In the genomic region with DNA sequence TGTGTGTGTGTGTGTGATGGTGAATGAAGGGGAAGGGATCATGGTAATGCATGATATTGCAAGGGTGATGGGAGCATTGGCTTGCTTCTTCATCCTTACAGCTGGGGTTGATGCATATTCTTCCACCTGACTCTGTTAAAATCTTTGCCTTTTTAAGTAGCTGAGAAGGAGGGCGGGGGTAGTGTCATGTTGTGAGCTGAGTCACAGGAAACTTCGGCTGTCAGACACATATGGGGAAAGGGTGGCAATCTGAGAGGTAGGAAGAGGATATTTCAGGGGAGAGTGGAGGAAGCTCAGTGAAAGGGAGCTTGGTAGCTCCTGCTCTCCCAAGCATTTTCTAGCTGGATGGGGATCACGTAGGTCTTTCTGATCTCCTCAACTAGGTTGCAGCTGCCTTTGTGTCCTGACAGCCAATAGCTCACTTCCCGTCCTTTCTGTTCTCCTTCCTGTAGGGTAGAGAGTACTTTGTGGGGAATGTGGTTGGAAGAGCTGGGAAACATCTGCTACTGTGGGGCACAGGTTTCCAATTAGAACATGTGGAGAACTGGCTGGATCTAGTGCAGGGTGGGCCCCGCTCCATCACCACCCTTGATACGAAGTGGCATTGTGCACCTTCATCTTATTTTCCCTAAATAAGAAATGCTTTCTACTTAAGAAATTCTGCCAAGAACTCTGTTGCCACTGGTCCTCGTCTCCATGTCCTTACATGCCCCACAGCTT, we compare ENCODE assay signal across 17 cellular contexts. TPM values are rescaled to one million over a fixed set of nuclear protein-coding genes. Genes with fewer than 3 reads are reported as not detected.
DNase-seq lines count a peak whose midpoint lies in the region; TF ChIP-seq lines count a peak whose summit lies in the region.
"Had no signal": no experiment of that assay in that cellular context is flagged by ENCODE, and none has a peak within 500 bp of the region (broad histone marks: within the 10 kb centered on the region; RNA-seq: fewer than 3 reads in every experiment).

No MANE protein-coding gene starts in this region.

- H3K79me2 ChIP-seq in ACC112 (ENCODE audit: control insufficient read depth, insufficient read depth, low read length, unreplicated experiment) = no peaks in the 10 kb centered on the region

- no peak for TF ChIP-seq EP300 in stomach (IDR thresholded peaks at IDR 0.05)

- H3K4me3 ChIP-seq in ACC112 (ENCODE audit: low read depth, low read length) (no peak overlapping the region), brain microvascular endothelial cell (ENCODE audit: low read depth, low read length) (no peak overlapping the region), stomach (no peak overlapping the region)
- H3K4me3 ChIP-seq: K562, left ventricle myocardium inferior, ovary had no signal

- H3K36me3 ChIP-seq in ACC112 (ENCODE audit: insufficient read depth, low read length) = no peaks in the 10 kb centered on the region
- H3K36me3 ChIP-seq in brain microvascular endothelial cell (replicated peaks) = no peaks in the 10 kb centered on the region
- H3K36me3 ChIP-seq in stomach = no peaks in the 10 kb centered on the region
- H3K36me3 ChIP-seq: left ventricle myocardium inferior, ovary had no signal

- WGBS in stomach, 5 donors = 56 to 69% (median 64%) methylated on average over 7 of the region's 7 CpGs

- in situ Hi-C loops in brain microvascular endothelial cell (cut with HindIII; ENCODE audit: low pct_ligation_motif_present, low sequenced_read_pairs) = no loop called here

- peaks cover 0 to 11% (median 0%) of the 10 kb centered on the region in 4 donors for H3K9me3 ChIP-seq in stomach
- H3K9me3 ChIP-seq: ovary had no signal

- H3K4me1 ChIP-seq in ACC112 (ENCODE audit: control insufficient read depth, insufficient read depth, low read length, unreplicated experiment) = peaks cover 45% of the 10 kb centered on the region
- no peaks in the 10 kb centered on the region for H3K4me1 ChIP-seq in stomach
- H3K4me1 ChIP-seq: left ventricle myocardium inferior had no signal

- no peak for TF ChIP-seq POLR2A in stomach (IDR thresholded peaks at IDR 0.05)

- TF ChIP-seq CTCF in brain microvascular endothelial cell (IDR thresholded peaks at IDR 0.05; ENCODE audit: low read depth, low read length, missing control alignments) (no peak), stomach (IDR thresholded peaks at IDR 0.05) (no peak)

- H3K27ac ChIP-seq in ACC112 (ENCODE audit: low read depth, low read length) (peak overlapping the region; percentile 22), brain microvascular endothelial cell (peak overlapping the region; percentile 21), stomach (no peak overlapping the region)
- H3K27ac ChIP-seq: left ventricle myocardium inferior, ovary had no signal

- intact Hi-C loops in stomach (cut with DNase I; ENCODE audit: low total_unique reads) = no loop called here

- no peak overlapping the region for H2AFZ ChIP-seq in ACC112 (ENCODE audit: low read length, unreplicated experiment)

- H3K27me3 ChIP-seq in ACC112 (ENCODE audit: insufficient read depth, low read length) (no peaks in the 10 kb centered on the region), brain microvascular endothelial cell (replicated peaks) (no peaks in the 10 kb centered on the region), stomach (no peaks in the 10 kb centered on the region)
- H3K27me3 ChIP-seq: ovary had no signal

- peak; percentile 66 for DNase-seq in HT1080 (ENCODE audit: low read depth)
- peak; percentile 74 for DNase-seq in brain microvascular endothelial cell
- DNase-seq in iris pigment epithelial cell (ENCODE audit: low read depth) = peak; percentile 74
- no peak for DNase-seq in activated CD4-positive, CD25-positive, alpha-beta regulatory T cell treated with anti-CD3 and anti-CD28 coated beads, Interleukin-2, amount 50 U/mL, for 72 hours
- DNase-seq in iPS-NIHi7 (ENCODE audit: extremely low spot score) = no peak
- DNase-seq in NCI-H146 (lab: John Stamatoyannopoulos, UW) = no peak
- DNase-seq in stomach = no peak
- DNase-seq: activated CD4-positive, alpha-beta memory T cell treated with anti-CD3 and anti-CD28 coated beads for 36 hours; central memory CD4-positive, alpha-beta T cell; effector CD8-positive, alpha-beta T cell; left ventricle myocardium inferior; NCI-H1436; ovary; stimulated activated CD4-positive, alpha-beta T cell treated with anti-CD3 and anti-CD28 coated beads, Interleukin-2, amount 100 ng/mL, for 24 hours; substantia nigra had no signal

RNA-seq across cellular contexts. Expression of a gene that starts 18.1 kb away (rescaled TPM):
- 5.2 and 6.5 TPM in 2 replicates for total RNA-seq in HT1080 (2014; rRNA removed; shearing (Covaris generic))
- polyA plus RNA-seq in HT1080 (2015; cell fraction: cytosol; rRNA removed) = 2.3 and 5.5 TPM in 2 replicates
- polyA plus RNA-seq in HT1080 (2015; cell fraction: nucleus; rRNA removed) = 44.0 and 49.6 TPM in 2 replicates
- total RNA-seq in stomach = 10 to 100 TPM; 28.6 to 88.3 (median 78.8) TPM
- polyA plus RNA-seq in stomach = 10 to 100 TPM in 1 of 3 donors, 1 to 10 TPM in 2; 5.7 to 22.0 (median 8.2) TPM

RNA-seq across cellular contexts. Expression of a gene that starts 54.8 kb away (rescaled TPM):
- total RNA-seq in HT1080 (2014; rRNA removed; shearing (Covaris generic)) = not detected in 2 replicates
- polyA plus RNA-seq in HT1080 (2015; cell fraction: cytosol; rRNA removed) = not detected in 2 replicates
- polyA plus RNA-seq in HT1080 (2015; cell fraction: nucleus; rRNA removed) = not detected in 2 replicates
- 1 to 10 TPM in 4 of 5 donors, under 1 TPM in 1; under 0.01 to 7.0 (median 3.6) TPM for total RNA-seq in stomach
- 1 to 10 TPM in 1 of 3 donors, under 1 TPM in 2; 0.56 to 1.1 (median 0.83) TPM for polyA plus RNA-seq in stomach
- polyA plus RNA-seq: K562 had no signal

Comparison
In these comparisons a context has a peak if more than half of its experiments do, and no peak if none do; other contexts are left out.
1. H3K27ac ChIP-seq: peak in ACC112 (single experiment) and brain microvascular endothelial cell (single experiment); none in stomach (0 of 5).
2. DNase-seq: peak in HT1080 (single experiment), brain microvascular endothelial cell (single experiment) and iris pigment epithelial cell (single experiment); none in activated CD4-positive, CD25-positive, alpha-beta regulatory T cell treated with anti-CD3 and anti-CD28 coated beads, Interleukin-2, amount 50 U/mL, for 72 hours (single experiment), iPS-NIHi7 (single experiment), NCI-H146 (single experiment) and stomach (single experiment).